ENCODE assay signal across 17 cellular contexts in genomic region chr4:2365913-2366210, GRCh38. TPM values are rescaled to one million over a fixed set of nuclear protein-coding genes. Genes with fewer than 3 reads are reported as not detected.
DNase-seq lines count a peak whose midpoint lies in the region; ATAC-seq, FAIRE-seq and TF ChIP-seq lines count a peak whose summit lies in the region.
"Had no signal": no experiment of that assay in that cellular context is flagged by ENCODE, and none has a peak within 500 bp of the region (broad histone marks: within the 10 kb centered on the region; RNA-seq: fewer than 3 reads in every experiment).

No MANE protein-coding gene starts in this region.

- DNase-seq in H7, result peak; percentile 47
- no peak for DNase-seq in stimulated activated effector memory CD8-positive, alpha-beta T cell treated with anti-CD3 and anti-CD28 coated beads, Interleukin-12 subunit alpha, Interleukin-12 subunit beta, amount 100 ng/mL, for 72 hours (ENCODE audit: low spot score in 2 of 2)
- no peak for DNase-seq in NCI-H2029 (lab: John Stamatoyannopoulos, UW)
- no peak for DNase-seq in activated CD8-positive, alpha-beta memory T cell treated with anti-CD3 and anti-CD28 coated beads, Interleukin-2, amount 10 ng/mL, durations not matched to agents 7 days and 5 days
- no peak for DNase-seq in H54 (ENCODE audit: insufficient read length, low spot score)
- no peak for DNase-seq in NCI-H2196 treated with DMSO at 0.1 percent for 48 hours (lab: John Stamatoyannopoulos, UW; ENCODE audit: unreplicated experiment)
- DNase-seq: MG63, NCI-H187, NCI-H510A had no signal

- peaks cover 37% of the 10 kb centered on the region for H3K4me1 Mint-ChIP-seq in brain
- peaks cover 34% of the 10 kb centered on the region for H3K4me1 Mint-ChIP-seq in stimulated activated effector memory CD8-positive, alpha-beta T cell treated with anti-CD3 and anti-CD28 coated beads, Interleukin-12 subunit alpha, Interleukin-12 subunit beta, amount 100 ng/mL, for 72 hours
- H3K4me1 Mint-ChIP-seq in activated CD8-positive, alpha-beta memory T cell treated with anti-CD3 and anti-CD28 coated beads, Interleukin-2, amount 10 ng/mL, durations not matched to agents 7 days and 5 days, result peaks cover 4% of the 10 kb centered on the region

- H3K27ac ChIP-seq in layer of hippocampus (ENCODE audit: low read depth, low read length), result peak overlapping the region; percentile 62
- H3K27ac ChIP-seq: KMS-11 had no signal

- no peak for FAIRE-seq in H54 (lab: Jason Lieb, UNC)

- H3K36me3 Mint-ChIP-seq in brain, result peaks cover 4% of the 10 kb centered on the region
- H3K36me3 Mint-ChIP-seq in stimulated activated effector memory CD8-positive, alpha-beta T cell treated with anti-CD3 and anti-CD28 coated beads, Interleukin-12 subunit alpha, Interleukin-12 subunit beta, amount 100 ng/mL, for 72 hours, result peaks cover 4% of the 10 kb centered on the region
- H3K36me3 Mint-ChIP-seq in activated CD8-positive, alpha-beta memory T cell treated with anti-CD3 and anti-CD28 coated beads, Interleukin-2, amount 10 ng/mL, durations not matched to agents 7 days and 5 days, result peaks cover 7% of the 10 kb centered on the region

- peaks cover 0 to 12% (median 4%) of the 10 kb centered on the region in 5 experiments for H3K9me3 Mint-ChIP-seq in brain
- H3K9me3 Mint-ChIP-seq in stimulated activated effector memory CD8-positive, alpha-beta T cell treated with anti-CD3 and anti-CD28 coated beads, Interleukin-12 subunit alpha, Interleukin-12 subunit beta, amount 100 ng/mL, for 72 hours, result peaks cover 6% of the 10 kb centered on the region
- peaks cover 2% of the 10 kb centered on the region for H3K9me3 Mint-ChIP-seq in activated CD8-positive, alpha-beta memory T cell treated with anti-CD3 and anti-CD28 coated beads, Interleukin-2, amount 10 ng/mL, durations not matched to agents 7 days and 5 days (ENCODE audit: low read depth)

- H3K4me3 Mint-ChIP-seq in brain, result no peak overlapping the region
- peak overlapping the region; percentile 70 for H3K4me3 Mint-ChIP-seq in stimulated activated effector memory CD8-positive, alpha-beta T cell treated with anti-CD3 and anti-CD28 coated beads, Interleukin-12 subunit alpha, Interleukin-12 subunit beta, amount 100 ng/mL, for 72 hours
- no peak overlapping the region for H3K4me3 Mint-ChIP-seq in activated CD8-positive, alpha-beta memory T cell treated with anti-CD3 and anti-CD28 coated beads, Interleukin-2, amount 10 ng/mL, durations not matched to agents 7 days and 5 days

- no peak for ATAC-seq in stimulated activated effector memory CD8-positive, alpha-beta T cell treated with anti-CD3 and anti-CD28 coated beads, Interleukin-12 subunit alpha, Interleukin-12 subunit beta, amount 100 ng/mL, for 72 hours
- no peak for ATAC-seq in activated CD8-positive, alpha-beta memory T cell treated with anti-CD3 and anti-CD28 coated beads, Interleukin-2, amount 10 ng/mL, durations not matched to agents 7 days and 5 days
- ATAC-seq: Panc1, Right ventricle myocardium inferior had no signal

- H3K4me3 ChIP-seq in H7 (ENCODE audit: insufficient read depth, low read depth, low read length), result no peak overlapping the region
- H3K4me3 ChIP-seq: HAP-1, MG63 had no signal

- CTCF ChIA-PET in activated CD8-positive, alpha-beta memory T cell treated with anti-CD3 and anti-CD28 coated beads, Interleukin-2, amount 10 ng/mL, durations not matched to agents 7 days and 5 days (lab: Charles Lee), result interaction anchor here (1.1 to 1.2 kb wide), 2 partner anchors 28 to 50 kb away, joined by 3 read pairs; no protein-coding TSS in a partner anchor

- no peaks in the 10 kb centered on the region for H3K36me3 ChIP-seq in H7 (replicated peaks; ENCODE audit: control insufficient read depth, insufficient read depth, low read length)
- H3K36me3 ChIP-seq: HAP-1, MG63 had no signal

- H3K27me3 ChIP-seq in H7 (ENCODE audit: control insufficient read depth, insufficient read depth, low read length), result no peaks in the 10 kb centered on the region
- no peaks in the 10 kb centered on the region for H3K27me3 ChIP-seq in layer of hippocampus (ENCODE audit: control insufficient read depth, insufficient read depth, low read length)
- H3K27me3 ChIP-seq: MG63 had no signal

- TF ChIP-seq CTCF in brain (conservative IDR thresholded peaks at IDR 0.05), result no peak

- peaks cover 1% of the 10 kb centered on the region for H3K27me3 Mint-ChIP-seq in brain
- H3K27me3 Mint-ChIP-seq in activated CD8-positive, alpha-beta memory T cell treated with anti-CD3 and anti-CD28 coated beads, Interleukin-2, amount 10 ng/mL, durations not matched to agents 7 days and 5 days, result no peaks in the 10 kb centered on the region

- H3K27ac Mint-ChIP-seq in brain, result peak overlapping the region; percentile 75 to 96 (median 87)
- H3K27ac Mint-ChIP-seq in stimulated activated effector memory CD8-positive, alpha-beta T cell treated with anti-CD3 and anti-CD28 coated beads, Interleukin-12 subunit alpha, Interleukin-12 subunit beta, amount 100 ng/mL, for 72 hours, result peak overlapping the region; percentile 92
- no peak overlapping the region for H3K27ac Mint-ChIP-seq in activated CD8-positive, alpha-beta memory T cell treated with anti-CD3 and anti-CD28 coated beads, Interleukin-2, amount 10 ng/mL, durations not matched to agents 7 days and 5 days

- TF ChIP-seq POLR2A in H54 (IDR thresholded peaks at IDR 0.05; ENCODE audit: low read depth, low read length), result no peak

RNA-seq across cellular contexts. Expression of gene ZFYVE28, which starts 52.6 kb away (rescaled TPM):
- 2.1 and 5.7 TPM in 2 replicates for total RNA-seq in H7 (2014; rRNA removed; shearing (Covaris generic))
- polyA plus RNA-seq in brain (ENCODE audit: insufficient read depth, low read depth, low replicate concordance), result 5.5 TPM
- 10 to 100 TPM; 12.5 to 30.3 TPM for total RNA-seq in activated CD8-positive, alpha-beta memory T cell treated with anti-CD3 and anti-CD28 coated beads, Interleukin-2, amount 10 ng/mL, durations not matched to agents 7 days and 5 days

RNA-seq across cellular contexts. Expression of gene CFAP99, which starts 52.9 kb away (rescaled TPM):
- not detected in 2 replicates for total RNA-seq in H7 (2014; rRNA removed; shearing (Covaris generic))
- polyA plus RNA-seq in brain (ENCODE audit: insufficient read depth, low read depth, low replicate concordance), result 0.71 TPM
- not detected for total RNA-seq in activated CD8-positive, alpha-beta memory T cell treated with anti-CD3 and anti-CD28 coated beads, Interleukin-2, amount 10 ng/mL, durations not matched to agents 7 days and 5 days
- total RNA-seq: Right ventricle myocardium inferior had no signal
- polyA plus RNA-seq: AG04450, BJ had no signal
